8 cellular contexts compared by ENCODE assay signal in the genomic region with DNA sequence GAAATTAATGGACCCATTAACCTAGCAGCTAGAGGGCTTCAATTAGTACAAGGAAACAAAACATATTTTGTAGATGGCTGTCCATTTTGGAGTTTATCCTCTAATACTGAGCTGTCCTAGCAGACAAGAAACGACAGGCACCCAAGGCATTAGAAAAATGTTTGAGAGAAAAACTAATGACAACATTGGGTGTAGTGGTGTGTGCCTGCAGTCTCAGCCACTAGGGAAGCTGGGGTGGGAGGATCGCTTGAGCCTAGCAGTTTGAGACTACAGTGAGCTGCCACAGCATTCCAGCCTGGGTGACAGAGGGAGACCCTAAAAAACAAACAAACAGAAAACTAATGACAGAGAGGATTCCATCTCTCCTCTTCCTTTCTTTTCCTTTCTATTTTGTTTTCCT. TPM values are rescaled to one million over a fixed set of nuclear protein-coding genes. Genes with fewer than 3 reads are reported as not detected.
DNase-seq lines count a peak whose midpoint lies in the region; ATAC-seq and TF ChIP-seq lines count a peak whose summit lies in the region.

No MANE protein-coding gene starts in this region.

- H3K4me1 ChIP-seq in H9 (ENCODE audit: insufficient read depth, low read length) (peaks cover 8% of the 10 kb centered on the region; the same call in 1 of the 2 replicates), right cardiac atrium (ENCODE audit: control insufficient read depth, insufficient read depth, low read length) (peaks cover 12% of the 10 kb centered on the region)

- no peaks in the 10 kb centered on the region for H3K79me2 ChIP-seq in H9 (ENCODE audit: insufficient read depth, low read length)

- H3K27ac ChIP-seq in H9 (ENCODE audit: insufficient read length, low read depth, low read length), result no peak overlapping the region
- H3K27ac ChIP-seq in right cardiac atrium (ENCODE audit: low read length), result peak overlapping the region; percentile 84

- no peak overlapping the region for H2BK120ac ChIP-seq in H9 (ENCODE audit: low read depth, low read length, poor library complexity, severe bottlenecking)

- no peak for TF ChIP-seq CTCF in H9 (conservative IDR thresholded peaks at IDR 0.05)
- TF ChIP-seq CTCF in GM20000 (IDR thresholded peaks at IDR 0.05; ENCODE audit: extremely low read depth, missing control alignments), result no peak

- intact Hi-C loops in activated T-helper 2 cell treated with anti-CD3 and anti-CD28 coated beads, Interferon-gamma antibody, Interleukin-2, Interleukin-4, amounts not matched to agents 10 μg/mL and 5 μg/mL and 100 μg/mL, durations not matched to agents 14 hours and 24 hours and 36 hours (cut with micrococcal nuclease), result no loop called here
- intact Hi-C loops in right cardiac atrium (cut with DNase I), result no loop called here

- H3K9ac ChIP-seq in H9 (ENCODE audit: extremely low read depth, insufficient read length, low read length), result no peak overlapping the region

- no peak overlapping the region for H3K14ac ChIP-seq in H9 (ENCODE audit: insufficient read depth, low read length)

- no peak overlapping the region for H2BK15ac ChIP-seq in H9 (ENCODE audit: low read depth, low read length)

- H3K27ac Mint-ChIP-seq in H9, result no peak overlapping the region
- no peak overlapping the region for H3K27ac Mint-ChIP-seq in activated T-helper 2 cell treated with anti-CD3 and anti-CD28 coated beads, Interferon-gamma antibody, Interleukin-2, Interleukin-4, amounts not matched to agents 10 μg/mL and 5 μg/mL and 100 μg/mL, durations not matched to agents 14 hours and 24 hours and 36 hours
- H3K27ac Mint-ChIP-seq in stimulated activated effector memory CD8-positive, alpha-beta T cell treated with anti-CD3 and anti-CD28 coated beads, Interleukin-12 subunit alpha, Interleukin-12 subunit beta, amount 100 ng/mL, for 72 hours, result no peak overlapping the region

- ATAC-seq in right cardiac atrium, result peak; percentile 39 to 54
- no peak for ATAC-seq in stimulated activated effector memory CD8-positive, alpha-beta T cell treated with anti-CD3 and anti-CD28 coated beads, Interleukin-12 subunit alpha, Interleukin-12 subunit beta, amount 100 ng/mL, for 72 hours

- peak overlapping the region; percentile 92 for H3K4me3 ChIP-seq in right cardiac atrium (ENCODE audit: low read length)

- no peak overlapping the region for H2AK5ac ChIP-seq in H9 (ENCODE audit: insufficient read length, low read length)

- WGBS in H9 (ENCODE audit: extremely low coverage, insufficient read length, low lambda C conversion rate), result no CpG with 5 or more reads among the region's 2 CpGs
- WGBS in right cardiac atrium, result 15% methylated on average over 2 of the region's 2 CpGs

- no peak overlapping the region for H4K5ac ChIP-seq in H9 (ENCODE audit: insufficient read length, low read depth, low read length)

- no peak overlapping the region for H2AFZ ChIP-seq in H9 (ENCODE audit: low read length)

- no peak overlapping the region for H2BK20ac ChIP-seq in H9 (ENCODE audit: low read depth, low read length, poor library complexity, severe bottlenecking)

- no peak overlapping the region for H2BK12ac ChIP-seq in H9 (ENCODE audit: insufficient read length, low read depth, low read length)

- peaks cover 0 to 5% of the 10 kb centered on the region in 2 experiments; a peak in 1 of 5 replicates for H3K9me3 Mint-ChIP-seq in H9
- H3K9me3 Mint-ChIP-seq in activated T-helper 2 cell treated with anti-CD3 and anti-CD28 coated beads, Interferon-gamma antibody, Interleukin-2, Interleukin-4, amounts not matched to agents 10 μg/mL and 5 μg/mL and 100 μg/mL, durations not matched to agents 14 hours and 24 hours and 36 hours, result no peaks in the 10 kb centered on the region
- H3K9me3 Mint-ChIP-seq in stimulated activated effector memory CD8-positive, alpha-beta T cell treated with anti-CD3 and anti-CD28 coated beads, Interleukin-12 subunit alpha, Interleukin-12 subunit beta, amount 100 ng/mL, for 72 hours, result no peaks in the 10 kb centered on the region

- H4K20me1 ChIP-seq in H9 (ENCODE audit: control insufficient read depth, insufficient read depth, insufficient read length), result no peaks in the 10 kb centered on the region

- H3K9me3 ChIP-seq in H9 (ENCODE audit: control insufficient read depth, low read depth, low read length) (no peaks in the 10 kb centered on the region), right cardiac atrium (ENCODE audit: control insufficient read depth, low read length) (no peaks in the 10 kb centered on the region)

- H3K27me3 Mint-ChIP-seq in H9 (ENCODE audit: low read depth), result peaks cover 62% of the 10 kb centered on the region
- H3K27me3 Mint-ChIP-seq in activated T-helper 2 cell treated with anti-CD3 and anti-CD28 coated beads, Interferon-gamma antibody, Interleukin-2, Interleukin-4, amounts not matched to agents 10 μg/mL and 5 μg/mL and 100 μg/mL, durations not matched to agents 14 hours and 24 hours and 36 hours (ENCODE audit: low read depth), result peaks cover 61% of the 10 kb centered on the region

- peaks cover 14% of the 10 kb centered on the region for H3K23me2 ChIP-seq in H9 (ENCODE audit: insufficient read length, low read depth, low read length, poor library complexity, severe bottlenecking)

- no peaks in the 10 kb centered on the region; the same call in 1 of the 2 replicates for H3K27me3 ChIP-seq in H9 (ENCODE audit: insufficient read depth, low read length)
- no peaks in the 10 kb centered on the region for H3K27me3 ChIP-seq in right cardiac atrium (ENCODE audit: control insufficient read depth, insufficient read depth)

- H3K4ac ChIP-seq in H9 (ENCODE audit: low read depth, low read length), result no peak overlapping the region

- H3T11ph ChIP-seq in H9 (ENCODE audit: low read length), result no peak overlapping the region

- peaks cover 0 to 2% (median 0%) of the 10 kb centered on the region in 3 experiments; a peak in 2 of 7 replicates for H3K36me3 Mint-ChIP-seq in H9 (ENCODE audit: insufficient read depth in 1 of 3, low read depth in 3 of 3)
- no peaks in the 10 kb centered on the region for H3K36me3 Mint-ChIP-seq in activated T-helper 2 cell treated with anti-CD3 and anti-CD28 coated beads, Interferon-gamma antibody, Interleukin-2, Interleukin-4, amounts not matched to agents 10 μg/mL and 5 μg/mL and 100 μg/mL, durations not matched to agents 14 hours and 24 hours and 36 hours (ENCODE audit: low read depth)
- no peaks in the 10 kb centered on the region for H3K36me3 Mint-ChIP-seq in stimulated activated effector memory CD8-positive, alpha-beta T cell treated with anti-CD3 and anti-CD28 coated beads, Interleukin-12 subunit alpha, Interleukin-12 subunit beta, amount 100 ng/mL, for 72 hours

- no peak overlapping the region for H3K56ac ChIP-seq in H9 (ENCODE audit: insufficient read length, low read depth, low read length)

- peaks cover 32 to 43% of the 10 kb centered on the region in 2 experiments for H3K4me1 Mint-ChIP-seq in H9
- H3K4me1 Mint-ChIP-seq in activated T-helper 2 cell treated with anti-CD3 and anti-CD28 coated beads, Interferon-gamma antibody, Interleukin-2, Interleukin-4, amounts not matched to agents 10 μg/mL and 5 μg/mL and 100 μg/mL, durations not matched to agents 14 hours and 24 hours and 36 hours (ENCODE audit: low read depth), result peaks cover 11% of the 10 kb centered on the region
- peaks cover 34% of the 10 kb centered on the region for H3K4me1 Mint-ChIP-seq in stimulated activated effector memory CD8-positive, alpha-beta T cell treated with anti-CD3 and anti-CD28 coated beads, Interleukin-12 subunit alpha, Interleukin-12 subunit beta, amount 100 ng/mL, for 72 hours

- no peak overlapping the region for H2BK5ac ChIP-seq in H9 (ENCODE audit: insufficient read length, low read length)

- no peaks in the 10 kb centered on the region for H3K79me1 ChIP-seq in H9 (ENCODE audit: insufficient read depth, low read depth, low read length, poor library complexity, severe bottlenecking)

- peak overlapping the region; percentile 70 to 88 for H3K4me3 Mint-ChIP-seq in H9
- H3K4me3 Mint-ChIP-seq in activated T-helper 2 cell treated with anti-CD3 and anti-CD28 coated beads, Interferon-gamma antibody, Interleukin-2, Interleukin-4, amounts not matched to agents 10 μg/mL and 5 μg/mL and 100 μg/mL, durations not matched to agents 14 hours and 24 hours and 36 hours (ENCODE audit: low read depth), result peak overlapping the region; percentile 38
- H3K4me3 Mint-ChIP-seq in stimulated activated effector memory CD8-positive, alpha-beta T cell treated with anti-CD3 and anti-CD28 coated beads, Interleukin-12 subunit alpha, Interleukin-12 subunit beta, amount 100 ng/mL, for 72 hours, result peak overlapping the region; percentile 61

- H3K4me2 ChIP-seq in H9 (ENCODE audit: insufficient read depth, insufficient read length, low read length), result peak overlapping the region; percentile 88

- no peak overlapping the region for H4K91ac ChIP-seq in H9 (ENCODE audit: insufficient read length, low read depth, low read length)

- DNase-seq in H9 (no peak), right cardiac atrium (peak in 1 of 3 donors; percentile 71), KG1 (lab: John Stamatoyannopoulos, UW) (no peak), DMS 273 treated with DMSO at 0.1 percent for 48 hours (lab: John Stamatoyannopoulos, UW) (no peak), GM20000 (ENCODE audit: low spot score) (no peak)
- DNase-seq in activated T-helper 2 cell treated with anti-CD3 and anti-CD28 coated beads, Interferon-gamma antibody, Interleukin-2, Interleukin-4, amounts not matched to agents 10 μg/mL and 5 μg/mL and 100 μg/mL, durations not matched to agents 14 hours and 24 hours and 36 hours (ENCODE audit: low spot score), result no peak
- DNase-seq in stimulated activated effector memory CD8-positive, alpha-beta T cell treated with anti-CD3 and anti-CD28 coated beads, Interleukin-12 subunit alpha, Interleukin-12 subunit beta, amount 100 ng/mL, for 72 hours (ENCODE audit: low spot score in 2 of 2), result no peak
- no peak for DNase-seq in activated CD8-positive, alpha-beta memory T cell treated with anti-CD3 and anti-CD28 coated beads, Interleukin-2, amount 50 U/mL, for 4 hours

- H3K23ac ChIP-seq in H9 (ENCODE audit: insufficient read length, low read depth, low read length), result no peak overlapping the region

- no peak overlapping the region for H4K8ac ChIP-seq in H9 (replicated peaks; ENCODE audit: insufficient read length, low read depth, low read length)

- no peak overlapping the region for H3K18ac ChIP-seq in H9 (ENCODE audit: insufficient read length, low read depth, low read length)

RNA-seq across cellular contexts. Expression of a gene that starts 1.5 kb away (rescaled TPM):
- total RNA-seq in H9 (2021), result 3.4 and 4.8 TPM in 2 replicates
- not detected in 2 replicates for total RNA-seq in activated T-helper 2 cell treated with anti-CD3 and anti-CD28 coated beads, Interferon-gamma antibody, Interleukin-2, Interleukin-4, amounts not matched to agents 10 μg/mL and 5 μg/mL and 100 μg/mL, durations not matched to agents 14 hours and 24 hours and 36 hours
- 100 to 1,000 TPM in 1 of 4 donors, 10 to 100 TPM in 3; 74.3 to 103 (median 86.8) TPM for total RNA-seq in right cardiac atrium
- polyA plus RNA-seq in right cardiac atrium, result 66.3 TPM

Comparison
In these comparisons a context has a peak if more than half of its experiments do, and no peak if none do; other contexts are left out.
1. RNA of a gene that starts 1.5 kb away (total RNA-seq): 74.3 to 103 TPM in right cardiac atrium; 3.4 to 4.8 TPM in H9 and not detected in activated T-helper 2 cell treated with anti-CD3 and anti-CD28 coated beads, Interferon-gamma antibody, Interleukin-2, Interleukin-4, amounts not matched to agents 10 μg/mL and 5 μg/mL and 100 μg/mL, durations not matched to agents 14 hours and 24 hours and 36 hours; every median in the first group is over 10 times any median in the second.
2. Peak in every context shown above with its lines, with median percentiles within 50 percentile points of each other: H3K4me3 Mint-ChIP-seq.